Comparison of ENCODE assay signal across 15 cellular contexts in the genomic region with DNA sequence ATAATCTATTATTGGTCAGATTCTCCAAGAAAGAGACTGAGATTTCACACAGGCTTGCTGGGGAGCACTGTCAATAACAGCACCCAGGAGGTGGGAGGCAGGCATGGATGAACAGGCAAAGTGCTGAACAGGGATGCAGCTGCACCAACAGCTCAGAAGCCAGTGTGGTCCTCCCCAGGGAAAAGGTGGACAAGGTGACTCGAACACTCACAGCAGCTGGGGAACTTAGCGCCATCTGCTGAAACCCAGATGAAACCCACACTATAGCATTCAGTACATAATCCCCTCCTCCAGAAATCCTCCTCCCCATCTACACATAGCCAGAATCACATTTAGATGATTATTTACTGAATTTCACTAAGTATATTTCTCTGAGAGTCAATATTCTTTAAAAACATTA.
DNase-seq lines count a peak whose midpoint lies in the region; ATAC-seq and TF ChIP-seq lines count a peak whose summit lies in the region.
"Had no signal": no experiment of that assay in that cellular context is flagged by ENCODE, and none has a peak within 500 bp of the region (broad histone marks: within the 10 kb centered on the region; RNA-seq: fewer than 3 reads in every experiment).

No MANE protein-coding gene starts in this region.

- H3K9me3 Mint-ChIP-seq in WTC11 = peaks cover 49% of the 10 kb centered on the region
- H3K9me3 Mint-ChIP-seq: activated naive CD8-positive, alpha-beta T cell treated with anti-CD3 and anti-CD28 coated beads, Interleukin-2, amount 50 U/mL, for 24 hours; immature natural killer cell had no signal

- intact Hi-C loops in cardiac septum (cut with DNase I) = no loop called here

- H3K4me3 ChIP-seq in HL-60 (replicated peaks; ENCODE audit: insufficient read depth, low read length) = no peak overlapping the region
- H3K4me3 ChIP-seq: mucosa of descending colon had no signal

- H3K4me3 Mint-ChIP-seq in WTC11 = no peak overlapping the region
- H3K4me3 Mint-ChIP-seq: activated CD8-positive, alpha-beta memory T cell treated with anti-CD3 and anti-CD28 coated beads, Interleukin-2, amount 10 ng/mL, durations not matched to agents 7 days and 5 days; activated naive CD8-positive, alpha-beta T cell treated with anti-CD3 and anti-CD28 coated beads, Interleukin-2, amount 50 U/mL, for 24 hours; dendritic cell treated with granulocyte-macrophage colony-stimulating factor and Interleukin-4, amounts not matched to agents 40 ng/mL and 50 ng/mL, for 4 days; immature natural killer cell; T-helper 1 cell treated with Interleukin-12 subunit alpha and Interleukin-12 subunit beta and Interleukin-4 antibody, amounts not matched to agents 30 μg/mL and 1 μg/mL, for 36 hours had no signal

- 0 out of 2 replicates have a peak, but pooled peaks have one; percentile 34 for ATAC-seq in WTC11
- no peak for ATAC-seq in HG02759 (IDR thresholded peaks at IDR 0.05; ENCODE audit: unreplicated experiment)
- ATAC-seq: activated CD8-positive, alpha-beta memory T cell treated with anti-CD3 and anti-CD28 coated beads, Interleukin-2, amount 10 ng/mL, durations not matched to agents 7 days and 5 days; activated naive CD8-positive, alpha-beta T cell treated with anti-CD3 and anti-CD28 coated beads, Interleukin-2, amount 50 U/mL, for 24 hours; mucosa of descending colon had no signal

- H3K4me1 Mint-ChIP-seq in WTC11 = no peaks in the 10 kb centered on the region
- H3K4me1 Mint-ChIP-seq: activated CD8-positive, alpha-beta memory T cell treated with anti-CD3 and anti-CD28 coated beads, Interleukin-2, amount 10 ng/mL, durations not matched to agents 7 days and 5 days; activated naive CD8-positive, alpha-beta T cell treated with anti-CD3 and anti-CD28 coated beads, Interleukin-2, amount 50 U/mL, for 24 hours; immature natural killer cell had no signal

- H3K27me3 ChIP-seq in HL-60 (ENCODE audit: insufficient read depth, poor library complexity, severe bottlenecking) = no peaks in the 10 kb centered on the region

- peaks cover 39% of the 10 kb centered on the region for H3K36me3 Mint-ChIP-seq in WTC11
- H3K36me3 Mint-ChIP-seq: activated CD8-positive, alpha-beta memory T cell treated with anti-CD3 and anti-CD28 coated beads, Interleukin-2, amount 10 ng/mL, durations not matched to agents 7 days and 5 days; immature natural killer cell had no signal

- no peak overlapping the region for H3K27ac Mint-ChIP-seq in WTC11
- H3K27ac Mint-ChIP-seq: activated CD8-positive, alpha-beta memory T cell treated with anti-CD3 and anti-CD28 coated beads, Interleukin-2, amount 10 ng/mL, durations not matched to agents 7 days and 5 days; activated naive CD8-positive, alpha-beta T cell treated with anti-CD3 and anti-CD28 coated beads, Interleukin-2, amount 50 U/mL, for 24 hours; dendritic cell treated with granulocyte-macrophage colony-stimulating factor and Interleukin-4, amounts not matched to agents 40 ng/mL and 50 ng/mL, for 4 days; immature natural killer cell; T-helper 1 cell treated with Interleukin-12 subunit alpha and Interleukin-12 subunit beta and Interleukin-4 antibody, amounts not matched to agents 30 μg/mL and 1 μg/mL, for 36 hours had no signal

- 0 out of 2 replicates have a peak, but pooled peaks cover 3% of the 10 kb centered on the region for H3K27me3 Mint-ChIP-seq in WTC11 (ENCODE audit: low read depth)
- H3K27me3 Mint-ChIP-seq: activated CD8-positive, alpha-beta memory T cell treated with anti-CD3 and anti-CD28 coated beads, Interleukin-2, amount 10 ng/mL, durations not matched to agents 7 days and 5 days; activated naive CD8-positive, alpha-beta T cell treated with anti-CD3 and anti-CD28 coated beads, Interleukin-2, amount 50 U/mL, for 24 hours; dendritic cell treated with granulocyte-macrophage colony-stimulating factor and Interleukin-4, amounts not matched to agents 40 ng/mL and 50 ng/mL, for 4 days had no signal

- TF ChIP-seq CTCF in HL-60 (IDR thresholded peaks at IDR 0.05; ENCODE audit: insufficient read depth, low read length) (peak; percentile 8), WTC11 (IDR thresholded peaks at IDR 0.05) (no peak)

- DNase-seq in DMS153 treated with DMSO at 0.1 percent for 48 hours (lab: John Stamatoyannopoulos, UW; ENCODE audit: unreplicated experiment) (peak; percentile 50), HL-60 (ENCODE audit: low read depth in 1 of 2, low spot score in 1 of 2) (peak in 1 of 2 experiments; percentile 3), NCI-H526 (lab: John Stamatoyannopoulos, UW) (peak; percentile 32 to 74), WTC11 (ENCODE audit: low spot score) (no peak), NCI-H446 treated with DMSO at 0.1 percent for 48 hours (lab: John Stamatoyannopoulos, UW) (no peak), Ammon's horn (ENCODE audit: low spot score) (no peak), cardiac septum (ENCODE audit: low spot score) (no peak)
- DNase-seq: activated CD8-positive, alpha-beta memory T cell treated with anti-CD3 and anti-CD28 coated beads, Interleukin-2, amount 10 ng/mL, durations not matched to agents 7 days and 5 days; activated naive CD8-positive, alpha-beta T cell treated with anti-CD3 and anti-CD28 coated beads, Interleukin-2, amount 50 U/mL, for 24 hours; immature natural killer cell; mucosa of descending colon; substantia nigra had no signal

- no peak overlapping the region for H3K27ac ChIP-seq in HL-60 (replicated peaks)

- POLR2A ChIA-PET in WTC11 (lab: Charles Lee) = no interaction called here

- CTCF ChIA-PET in WTC11 (lab: Charles Lee) = no interaction called here

TF ChIP-seq in WTC11, 78 proteins besides CTCF, POLR2A, EP300 and RAD21 (continues in another document):
- TF ChIP-seq, protein P1, sequence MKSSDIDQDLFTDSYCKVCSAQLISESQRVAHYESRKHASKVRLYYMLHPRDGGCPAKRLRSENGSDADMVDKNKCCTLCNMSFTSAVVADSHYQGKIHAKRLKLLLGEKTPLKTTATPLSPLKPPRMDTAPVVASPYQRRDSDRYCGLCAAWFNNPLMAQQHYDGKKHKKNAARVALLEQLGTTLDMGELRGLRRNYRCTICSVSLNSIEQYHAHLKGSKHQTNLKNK (CRISPR knock-in tag; IDR thresholded peaks at IDR 0.05) = no peak
- TF ChIP-seq JUN (CRISPR knock-in tag; IDR thresholded peaks at IDR 0.05) (no peak), KAT7 (CRISPR knock-in tag; IDR thresholded peaks at IDR 0.05; ENCODE audit: borderline replicate concordance) (no peak), OVOL2 (CRISPR knock-in tag; IDR thresholded peaks at IDR 0.05; ENCODE audit: borderline replicate concordance) (no peak)
- TF ChIP-seq, protein P2, sequence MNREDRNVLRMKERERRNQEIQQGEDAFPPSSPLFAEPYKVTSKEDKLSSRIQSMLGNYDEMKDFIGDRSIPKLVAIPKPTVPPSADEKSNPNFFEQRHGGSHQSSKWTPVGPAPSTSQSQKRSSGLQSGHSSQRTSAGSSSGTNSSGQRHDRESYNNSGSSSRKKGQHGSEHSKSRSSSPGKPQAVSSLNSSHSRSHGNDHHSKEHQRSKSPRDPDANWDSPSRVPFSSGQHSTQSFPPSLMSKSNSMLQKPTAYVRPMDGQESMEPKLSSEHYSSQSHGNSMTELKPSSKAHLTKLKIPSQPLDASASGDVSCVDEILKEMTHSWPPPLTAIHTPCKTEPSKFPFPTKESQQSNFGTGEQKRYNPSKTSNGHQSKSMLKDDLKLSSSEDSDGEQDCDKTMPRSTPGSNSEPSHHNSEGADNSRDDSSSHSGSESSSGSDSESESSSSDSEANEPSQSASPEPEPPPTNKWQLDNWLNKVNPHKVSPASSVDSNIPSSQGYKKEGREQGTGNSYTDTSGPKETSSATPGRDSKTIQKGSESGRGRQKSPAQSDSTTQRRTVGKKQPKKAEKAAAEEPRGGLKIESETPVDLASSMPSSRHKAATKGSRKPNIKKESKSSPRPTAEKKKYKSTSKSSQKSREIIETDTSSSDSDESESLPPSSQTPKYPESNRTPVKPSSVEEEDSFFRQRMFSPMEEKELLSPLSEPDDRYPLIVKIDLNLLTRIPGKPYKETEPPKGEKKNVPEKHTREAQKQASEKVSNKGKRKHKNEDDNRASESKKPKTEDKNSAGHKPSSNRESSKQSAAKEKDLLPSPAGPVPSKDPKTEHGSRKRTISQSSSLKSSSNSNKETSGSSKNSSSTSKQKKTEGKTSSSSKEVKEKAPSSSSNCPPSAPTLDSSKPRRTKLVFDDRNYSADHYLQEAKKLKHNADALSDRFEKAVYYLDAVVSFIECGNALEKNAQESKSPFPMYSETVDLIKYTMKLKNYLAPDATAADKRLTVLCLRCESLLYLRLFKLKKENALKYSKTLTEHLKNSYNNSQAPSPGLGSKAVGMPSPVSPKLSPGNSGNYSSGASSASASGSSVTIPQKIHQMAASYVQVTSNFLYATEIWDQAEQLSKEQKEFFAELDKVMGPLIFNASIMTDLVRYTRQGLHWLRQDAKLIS (CRISPR knock-in tag; IDR thresholded peaks at IDR 0.05; ENCODE audit: borderline replicate concordance) = no peak
- TF ChIP-seq, protein P3, sequence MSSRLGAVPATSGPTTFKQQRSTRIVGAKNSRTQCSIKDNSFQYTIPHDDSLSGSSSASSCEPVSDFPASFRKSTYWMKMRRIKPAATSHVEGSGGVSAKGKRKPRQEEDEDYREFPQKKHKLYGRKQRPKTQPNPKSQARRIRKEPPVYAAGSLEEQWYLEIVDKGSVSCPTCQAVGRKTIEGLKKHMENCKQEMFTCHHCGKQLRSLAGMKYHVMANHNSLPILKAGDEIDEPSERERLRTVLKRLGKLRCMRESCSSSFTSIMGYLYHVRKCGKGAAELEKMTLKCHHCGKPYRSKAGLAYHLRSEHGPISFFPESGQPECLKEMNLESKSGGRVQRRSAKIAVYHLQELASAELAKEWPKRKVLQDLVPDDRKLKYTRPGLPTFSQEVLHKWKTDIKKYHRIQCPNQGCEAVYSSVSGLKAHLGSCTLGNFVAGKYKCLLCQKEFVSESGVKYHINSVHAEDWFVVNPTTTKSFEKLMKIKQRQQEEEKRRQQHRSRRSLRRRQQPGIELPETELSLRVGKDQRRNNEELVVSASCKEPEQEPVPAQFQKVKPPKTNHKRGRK (CRISPR knock-in tag; IDR thresholded peaks at IDR 0.05; ENCODE audit: borderline replicate concordance) = no peak

Comparison
In these comparisons a context has a peak if more than half of its experiments do, and no peak if none do; other contexts are left out.
1. DNase-seq: peak in DMS153 treated with DMSO at 0.1 percent for 48 hours (single experiment) and NCI-H526 (2 of 2); none in WTC11 (single experiment), NCI-H446 treated with DMSO at 0.1 percent for 48 hours (single experiment), Ammon's horn (single experiment) and cardiac septum (single experiment).